8 cellular contexts compared by ENCODE assay signal in genomic region chr2:98483257-98483861, GRCh38. TPM values are rescaled to one million over a fixed set of nuclear protein-coding genes. Genes with fewer than 3 reads are reported as not detected.
DNase-seq lines count a peak whose midpoint lies in the region; ATAC-seq and TF ChIP-seq lines count a peak whose summit lies in the region.

No MANE protein-coding gene starts in this region.

- no peaks in the 10 kb centered on the region for H3K27me3 ChIP-seq in osteoblast (ENCODE audit: insufficient read depth, low read length)

- no peaks in the 10 kb centered on the region for H3K36me3 ChIP-seq in osteoblast (ENCODE audit: insufficient read depth, low read length)

- no peak for TF ChIP-seq CTCF in osteoblast (IDR thresholded peaks at IDR 0.05; ENCODE audit: extremely low read depth, low read depth, low read length)

- peaks cover 28% of the 10 kb centered on the region for H3K79me2 ChIP-seq in osteoblast (ENCODE audit: insufficient read depth, low read length)

- peak; percentile 66 for ATAC-seq in GM18502 (IDR thresholded peaks at IDR 0.05; ENCODE audit: poor library complexity, unreplicated experiment)
- ATAC-seq in GM21367 (IDR thresholded peaks at IDR 0.05; ENCODE audit: unreplicated experiment), result peak; percentile 58
- ATAC-seq in HG03442 (IDR thresholded peaks at IDR 0.05; ENCODE audit: unreplicated experiment), result peak; percentile 56

- no peak overlapping the region for H3K4me2 ChIP-seq in osteoblast (ENCODE audit: insufficient read depth, low read length)

- peaks cover 18% of the 10 kb centered on the region for H3K4me1 ChIP-seq in osteoblast (ENCODE audit: insufficient read depth, low read length)

- H3K27ac ChIP-seq in osteoblast (ENCODE audit: low read depth, low read length), result no peak overlapping the region

- DNase-seq in glomerular visceral epithelial cell (ENCODE audit: extremely low spot score) (peak; percentile 35), DMS114 treated with DMSO at 0.1 percent for 48 hours (lab: John Stamatoyannopoulos, UW; ENCODE audit: unreplicated experiment) (no peak), osteoblast (ENCODE audit: insufficient read length, low spot score, missing footprints) (no peak), NCI-H2227 treated with DMSO at 0.1 percent for 48 hours (lab: John Stamatoyannopoulos, UW) (no peak), DMS153 treated with DMSO at 0.1 percent for 48 hours (lab: John Stamatoyannopoulos, UW; ENCODE audit: unreplicated experiment) (no peak)

- peaks cover 90% of the 10 kb centered on the region for H4K20me1 ChIP-seq in osteoblast (ENCODE audit: insufficient read depth, low read length)

- H3K4me3 ChIP-seq in osteoblast (ENCODE audit: insufficient read depth, low read length), result no peak overlapping the region

- H3K9me3 ChIP-seq in osteoblast (ENCODE audit: low read depth, low read length), result no peaks in the 10 kb centered on the region

- no peak overlapping the region for H2AFZ ChIP-seq in osteoblast (ENCODE audit: low read length)

RNA-seq across cellular contexts. Expression of gene INPP4A, which starts 38.7 kb away (rescaled TPM):
- total RNA-seq in osteoblast, result 25.7 and 25.9 TPM in 2 replicates
